Comparison of ENCODE assay signal across 8 cellular contexts in genomic region chr17:75131278-75132017, GRCh38. TPM values are rescaled to one million over a fixed set of nuclear protein-coding genes. Genes with fewer than 3 reads are reported as not detected.
DNase-seq lines count a peak whose midpoint lies in the region; ATAC-seq and TF ChIP-seq lines count a peak whose summit lies in the region.

Gene NT5C (minus strand): TSS chr17:75131742. CDS start chr17:75131707, 35 bp downstream.

- H3K36me3 Mint-ChIP-seq in naive thymus-derived CD8-positive, alpha-beta T cell = peaks cover 0 to 3% (median 0%) of the 10 kb centered on the region in 3 donors

- H3K27ac ChIP-seq in HUES64 (ENCODE audit: low read depth, low read length) (peak within 1 kb of the TSS; percentile 93), Peyer's patch (peak within 1 kb of the TSS; percentile 95 to 97 (median 96))

- no peaks in the 10 kb centered on the region for H3K9me3 Mint-ChIP-seq in naive thymus-derived CD8-positive, alpha-beta T cell

- H3K4me1 Mint-ChIP-seq in naive thymus-derived CD8-positive, alpha-beta T cell = peaks cover 6 to 15% (median 11%) of the 10 kb centered on the region in 4 donors

- TF ChIP-seq CTCF in Peyer's patch (IDR thresholded peaks at IDR 0.05) = peak; percentile 68 to 87 (median 80)
- no peak for TF ChIP-seq CTCF in fibroblast of mammary gland (conservative IDR thresholded peaks at IDR 0.05; ENCODE audit: control insufficient read depth, insufficient read depth, low read depth, low read length)
- TF ChIP-seq CTCF in subcutaneous adipose tissue (IDR thresholded peaks at IDR 0.05; ENCODE audit: low read depth) = no peak

- H3K4me3 ChIP-seq in HUES64 (ENCODE audit: low read length) (peak within 1 kb of the TSS; percentile 85), Peyer's patch (peak within 1 kb of the TSS; percentile 76 to 99 (median 86)), fibroblast of mammary gland (ENCODE audit: control insufficient read depth, low read depth, low read length) (peak within 1 kb of the TSS; percentile 71)

- WGBS in HUES64 = under 1% methylated on average over 82 of the region's 82 CpGs

- ATAC-seq in GM21423 (IDR thresholded peaks at IDR 0.05; ENCODE audit: unreplicated experiment) = peak; percentile 82
- ATAC-seq in naive thymus-derived CD8-positive, alpha-beta T cell = peak; percentile 83 to 86

- peak within 1 kb of the TSS; percentile 83 to 94 (median 91) for H3K27ac Mint-ChIP-seq in naive thymus-derived CD8-positive, alpha-beta T cell

- H3K27me3 ChIP-seq in HUES64 (ENCODE audit: insufficient read depth, low read length) (no peaks in the 10 kb centered on the region), Peyer's patch (no peaks in the 10 kb centered on the region)

- no peaks in the 10 kb centered on the region for H3K27me3 Mint-ChIP-seq in naive thymus-derived CD8-positive, alpha-beta T cell

- POLR2A ChIA-PET in naive thymus-derived CD8-positive, alpha-beta T cell (lab: Charles Lee) = interaction anchor here (0.6 to 3.9 kb wide), 23 partner anchors 8 to 277 kb away, joined by 3 to 49 read pairs (median 4); partner anchors contain the start of genes ARMC7, GGA3, JPT1 and MIF4GD

- peak within 1 kb of the TSS; percentile 83 to 94 (median 90) for H3K4me3 Mint-ChIP-seq in naive thymus-derived CD8-positive, alpha-beta T cell

- H3K9ac ChIP-seq in HUES64 (ENCODE audit: low read depth, low read length) = peak within 1 kb of the TSS; percentile 94

- H3K9me3 ChIP-seq in HUES64 (ENCODE audit: insufficient read depth, low read depth, low read length) (no peaks in the 10 kb centered on the region), Peyer's patch (no peaks in the 10 kb centered on the region)

- H3K36me3 ChIP-seq in HUES64 (ENCODE audit: insufficient read depth, low read length) (peaks cover 40% of the 10 kb centered on the region), Peyer's patch (peaks cover 0 to 28% (median 0%) of the 10 kb centered on the region in 3 donors)

- peak; percentile 69 to 82 for TF ChIP-seq POLR2A in Peyer's patch (IDR thresholded peaks at IDR 0.05)

- H3K4me1 ChIP-seq in HUES64 (ENCODE audit: insufficient read depth, low read length) (no peaks in the 10 kb centered on the region; the same call in 1 of the 2 replicates), Peyer's patch (peaks cover 0 to 30% (median 3%) of the 10 kb centered on the region in 4 donors)

- DNase-seq in DMS53 treated with DMSO at 0.1 percent for 48 hours (lab: John Stamatoyannopoulos, UW; ENCODE audit: unreplicated experiment) (peak; percentile 75), Peyer's patch (peak; percentile 85 to 93 (median 93)), fibroblast of mammary gland (ENCODE audit: low read depth) (peak; percentile 55)
- DNase-seq in activated T-helper 1 cell treated with anti-CD3 and anti-CD28 coated beads, Interleukin-2, amount 50 U/mL, for 16 hours (ENCODE audit: low read depth in 1 of 2, low spot score in 1 of 2) = peak; percentile 20 to 48
- DNase-seq in naive thymus-derived CD8-positive, alpha-beta T cell = peak; percentile 38 to 78 (median 64)

RNA-seq across cellular contexts. Expression of gene NT5C, which starts in this region (rescaled TPM):
- polyA plus RNA-seq in HUES64 (2013, experiment 1 of 2) = 57.4 TPM
- polyA plus RNA-seq in HUES64 (2013, experiment 2 of 2) = 57.9 TPM
- total RNA-seq in Peyer's patch = 100 to 1,000 TPM; 151 to 176 (median 156) TPM
- 10 to 100 TPM; 52.8 to 66.6 TPM for total RNA-seq in naive thymus-derived CD8-positive, alpha-beta T cell
- 10 to 100 TPM; 46.0 to 53.6 (median 50.6) TPM for polyA plus RNA-seq in naive thymus-derived CD8-positive, alpha-beta T cell
- 10 to 100 TPM; 35.4 to 92.3 (median 69.9) TPM for total RNA-seq in subcutaneous adipose tissue

Comparison
In these comparisons a context has a peak if more than half of its experiments do, and no peak if none do; other contexts are left out.
1. Peak in every context shown above with its lines: DNase-seq, ATAC-seq, H3K4me3 ChIP-seq and H3K27ac ChIP-seq.
2. DNase-seq: peak in every context shown above with its lines; median percentile 93 in Peyer's patch; 75 in DMS53 treated with DMSO at 0.1 percent for 48 hours; 64 in naive thymus-derived CD8-positive, alpha-beta T cell; 55 in fibroblast of mammary gland; 34 in activated T-helper 1 cell treated with anti-CD3 and anti-CD28 coated beads, Interleukin-2, amount 50 U/mL, for 16 hours.
3. CTCF ChIP-seq: peak in Peyer's patch (6 of 6); none in fibroblast of mammary gland (single experiment) and subcutaneous adipose tissue (single experiment).